ENCODE assay signal across 19 cellular contexts in genomic region chr10:78313636-78314035, GRCh38.
DNase-seq lines count a peak whose midpoint lies in the region; ATAC-seq and TF ChIP-seq lines count a peak whose summit lies in the region.
"Had no signal": no experiment of that assay in that cellular context is flagged by ENCODE, and none has a peak within 500 bp of the region (broad histone marks: within the 10 kb centered on the region; RNA-seq: fewer than 3 reads in every experiment).

No MANE protein-coding gene starts in this region.

- H3K27me3 ChIP-seq in right atrium auricular region, result no peaks in the 10 kb centered on the region
- H3K27me3 ChIP-seq in rectal smooth muscle tissue (ENCODE audit: control insufficient read depth, insufficient read depth, low read length), result no peaks in the 10 kb centered on the region
- no peaks in the 10 kb centered on the region for H3K27me3 ChIP-seq in testis
- H3K27me3 ChIP-seq: BLaER1 had no signal

- no peak overlapping the region for H3K27ac Mint-ChIP-seq in activated CD4-positive, alpha-beta T cell treated with anti-CD3 and anti-CD28 coated beads, Interleukin-2, amount 10 ng/mL, durations not matched to agents 7 days and 5 days
- H3K27ac Mint-ChIP-seq: CD8-positive, alpha-beta T cell had no signal

- no peaks in the 10 kb centered on the region for H3K9me3 Mint-ChIP-seq in activated CD4-positive, alpha-beta T cell treated with anti-CD3 and anti-CD28 coated beads, Interleukin-2, amount 10 ng/mL, durations not matched to agents 7 days and 5 days
- H3K9me3 Mint-ChIP-seq: CD8-positive, alpha-beta T cell had no signal

- peaks cover 0 to 11% of the 10 kb centered on the region in 2 donors for H3K4me1 ChIP-seq in right atrium auricular region
- H3K4me1 ChIP-seq in mesodermal cell (ENCODE audit: control insufficient read depth, insufficient read depth, low read length, poor library complexity, severe bottlenecking), result peaks cover 29% of the 10 kb centered on the region
- H3K4me1 ChIP-seq in rectal smooth muscle tissue (ENCODE audit: control insufficient read depth, insufficient read depth, low read length), result peaks cover 41% of the 10 kb centered on the region
- H3K4me1 ChIP-seq in testis, result no peaks in the 10 kb centered on the region
- H3K4me1 ChIP-seq: BLaER1 had no signal

- H3K36me3 Mint-ChIP-seq in activated CD4-positive, alpha-beta T cell treated with anti-CD3 and anti-CD28 coated beads, Interleukin-2, amount 10 ng/mL, durations not matched to agents 7 days and 5 days (ENCODE audit: low read depth), result no peaks in the 10 kb centered on the region
- H3K36me3 Mint-ChIP-seq: CD8-positive, alpha-beta T cell had no signal

- no peak overlapping the region for H3K4me3 Mint-ChIP-seq in activated CD4-positive, alpha-beta T cell treated with anti-CD3 and anti-CD28 coated beads, Interleukin-2, amount 10 ng/mL, durations not matched to agents 7 days and 5 days
- H3K4me3 Mint-ChIP-seq: CD8-positive, alpha-beta T cell had no signal

- DNase-seq in right atrium auricular region (ENCODE audit: low spot score) (peak; percentile 38), left ventricle myocardium superior (no peak), testis (no peak), NCI-H2107 (lab: John Stamatoyannopoulos, UW) (no peak)
- DNase-seq in stimulated activated CD8-positive, alpha-beta memory T cell treated with anti-CD3 and anti-CD28 coated beads, Interleukin-4, amount 100 ng/mL, for 48 hours, result no peak
- no peak for DNase-seq in activated CD4-positive, alpha-beta T cell treated with anti-CD3 and anti-CD28 coated beads, Interleukin-2, amount 10 ng/mL, durations not matched to agents 7 days and 5 days
- DNase-seq: DMS79 treated with DMSO at 0.1 percent for 48 hours, GOT3, NCI-H1417 treated with DMSO at 0.1 percent for 48 hours, NCI-H1930, NCI-H2171 treated with DMSO at 0.1 percent for 48 hours, NCI-H446 treated with DMSO at 0.1 percent for 48 hours, NCI-H748 treated with DMSO at 0.1 percent for 48 hours, OCI-M1 had no signal

- CTCF ChIA-PET in activated CD4-positive, alpha-beta T cell treated with anti-CD3 and anti-CD28 coated beads, Interleukin-2, amount 10 ng/mL, durations not matched to agents 7 days and 5 days (lab: Charles Lee), result interaction anchor here (0.7 to 1.4 kb wide), 3 partner anchors 10 to 797 kb away, joined by 3 to 5 read pairs (median 3); no protein-coding TSS in a partner anchor

- 100% methylated on average over 3 of the region's 3 CpGs for whole genome bisulfite sequencing in mesodermal cell (ENCODE audit: insufficient coverage in 2 of 2), 2 experiments
- 97 to 98% methylated on average over 3 of the region's 3 CpGs for WGBS in testis, 2 donors

- H3K9me3 ChIP-seq in right atrium auricular region, result no peaks in the 10 kb centered on the region
- H3K9me3 ChIP-seq in mesodermal cell (ENCODE audit: control insufficient read depth, low read length), result no peaks in the 10 kb centered on the region
- H3K9me3 ChIP-seq in testis, result no peaks in the 10 kb centered on the region
- H3K9me3 ChIP-seq: BLaER1 had no signal

- H3K27ac ChIP-seq in right atrium auricular region (no peak overlapping the region), mesodermal cell (ENCODE audit: low read depth, low read length, severe bottlenecking) (peak overlapping the region; percentile 92), rectal smooth muscle tissue (ENCODE audit: low read depth, low read length) (peak overlapping the region; percentile 94), testis (no peak overlapping the region)
- H3K27ac ChIP-seq: BLaER1 had no signal

- H3K36me3 ChIP-seq in right atrium auricular region (no peaks in the 10 kb centered on the region), mesodermal cell (ENCODE audit: control insufficient read depth, insufficient read depth, low read length) (no peaks in the 10 kb centered on the region), rectal smooth muscle tissue (ENCODE audit: control insufficient read depth, insufficient read depth, low read length) (no peaks in the 10 kb centered on the region), testis (ENCODE audit: low read depth, missing control alignments) (no peaks in the 10 kb centered on the region)
- H3K36me3 ChIP-seq: BLaER1 had no signal

- no peak for ATAC-seq in left ventricle myocardium superior
- ATAC-seq: CD8-positive, alpha-beta T cell; K562 had no signal

- peaks cover 8% of the 10 kb centered on the region for H3K27me3 Mint-ChIP-seq in activated CD4-positive, alpha-beta T cell treated with anti-CD3 and anti-CD28 coated beads, Interleukin-2, amount 10 ng/mL, durations not matched to agents 7 days and 5 days

- no peak for TF ChIP-seq CTCF in right atrium auricular region (IDR thresholded peaks at IDR 0.05)
- no peak for TF ChIP-seq CTCF in testis (IDR thresholded peaks at IDR 0.05)

- H3K4me3 ChIP-seq in right atrium auricular region (no peak overlapping the region), mesodermal cell (ENCODE audit: extremely low read depth, insufficient read depth, low read length, poor library complexity, severe bottlenecking) (no peak overlapping the region), rectal smooth muscle tissue (ENCODE audit: low read length) (no peak overlapping the region), testis (no peak overlapping the region)
- H3K4me3 ChIP-seq: BLaER1, K562 had no signal

- POLR2A ChIA-PET in activated CD4-positive, alpha-beta T cell treated with anti-CD3 and anti-CD28 coated beads, Interleukin-2, amount 10 ng/mL, durations not matched to agents 7 days and 5 days (lab: Charles Lee), result no interaction called here

- intact Hi-C loops in left ventricle myocardium superior (cut with micrococcal nuclease) (no loop called here), testis (cut with DNase I; ENCODE audit: low total_unique reads) (no loop called here)

- H3K9ac ChIP-seq in rectal smooth muscle tissue (ENCODE audit: low read length), result no peak overlapping the region
- H3K9ac ChIP-seq: BLaER1 had no signal

- no peak for TF ChIP-seq POLR2A in testis (IDR thresholded peaks at IDR 0.05)

- no peaks in the 10 kb centered on the region for H3K4me1 Mint-ChIP-seq in activated CD4-positive, alpha-beta T cell treated with anti-CD3 and anti-CD28 coated beads, Interleukin-2, amount 10 ng/mL, durations not matched to agents 7 days and 5 days

Comparison
In these comparisons a context has a peak if more than half of its experiments do, and no peak if none do; other contexts are left out.
1. H3K27ac ChIP-seq: peak in mesodermal cell (single experiment) and rectal smooth muscle tissue (single experiment); none in right atrium auricular region (0 of 2) and testis (0 of 2).